ENCODE assay signal across 8 cellular contexts in the genomic region with DNA sequence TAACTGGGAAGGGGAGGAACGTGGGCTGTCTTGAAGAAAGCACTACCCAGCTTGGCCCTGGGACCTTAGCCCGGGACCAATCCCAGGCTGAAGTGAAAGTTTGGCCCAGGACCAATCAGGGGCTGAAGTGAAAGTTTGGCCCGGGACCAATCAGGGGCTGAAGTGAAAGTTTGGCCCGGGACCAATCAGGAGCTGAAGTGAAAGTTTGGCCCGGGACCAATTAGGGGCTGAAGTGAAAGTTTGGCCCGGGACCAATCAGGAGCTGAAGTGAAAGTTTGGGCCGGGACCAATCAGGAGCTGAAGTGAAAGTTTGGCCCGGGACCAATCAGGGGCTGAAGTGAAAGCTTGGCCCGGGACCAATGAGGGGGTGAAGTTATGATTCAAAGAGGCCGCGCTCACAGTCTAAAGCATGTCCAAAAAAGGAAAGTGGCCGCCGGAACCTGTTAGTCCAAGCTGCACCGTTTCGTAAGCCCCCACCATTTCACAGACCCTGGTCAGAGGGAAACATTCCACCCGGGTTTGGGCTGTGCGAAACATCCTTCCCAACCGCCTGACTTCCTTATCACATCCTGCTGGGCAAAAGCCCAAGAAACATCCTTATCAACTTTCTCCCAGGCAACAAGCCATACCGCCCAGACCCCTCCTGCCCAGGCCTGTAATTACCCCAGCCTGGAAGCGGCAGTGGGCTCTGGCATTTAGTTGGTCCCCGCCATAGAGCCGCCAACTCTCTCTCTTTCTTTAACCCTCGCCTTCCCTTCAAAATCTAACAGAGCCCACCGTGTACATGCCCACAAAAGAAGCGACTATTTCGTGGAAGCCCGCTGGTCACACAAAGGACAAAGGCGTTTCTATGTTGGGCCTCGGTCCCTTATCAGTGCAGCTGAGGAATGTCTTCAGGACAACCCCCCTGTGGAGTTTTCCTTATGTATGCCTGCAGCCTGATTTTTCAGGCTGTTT. TPM values are rescaled to one million over a fixed set of nuclear protein-coding genes. Genes with fewer than 3 reads are reported as not detected.
DNase-seq lines count a peak whose midpoint lies in the region; ATAC-seq and TF ChIP-seq lines count a peak whose summit lies in the region.

No MANE protein-coding gene starts in this region.

- POLR2A ChIA-PET in A673 (lab: Charles Lee; ENCODE audit: low non-redundant PET) = no interaction called here

- H3K4me3 ChIP-seq in A673 (ENCODE audit: low read depth, low read length, poor library complexity, severe bottlenecking) = peak overlapping the region; percentile 78
- H3K4me3 ChIP-seq in GM08714 (ENCODE audit: low read length) = peak overlapping the region; percentile 93

- H3K4me1 Mint-ChIP-seq in osteocyte (ENCODE audit: unreplicated experiment) = peaks cover 24% of the 10 kb centered on the region

- TF ChIP-seq CTCF in A673 (conservative IDR thresholded peaks at IDR 0.05; ENCODE audit: low read depth, low read length) = no peak
- TF ChIP-seq CTCF in osteocyte (IDR thresholded peaks at IDR 0.05) = no peak

- peak; percentile 50 to 59 for ATAC-seq in activated naive CD4-positive, alpha-beta T cell treated with anti-CD3 and anti-CD28 coated beads, Interleukin-2, amount 50 U/mL, for 72 hours
- no peak for ATAC-seq in GM19035 (IDR thresholded peaks at IDR 0.05; ENCODE audit: unreplicated experiment)

- H3K4me3 Mint-ChIP-seq in osteocyte (ENCODE audit: unreplicated experiment) = peak overlapping the region; percentile 92

- H3K9me3 ChIP-seq in A673 (ENCODE audit: low read depth, low read length, poor library complexity, severe bottlenecking) = peaks cover 43% of the 10 kb centered on the region

- H3K9me3 Mint-ChIP-seq in activated naive CD4-positive, alpha-beta T cell treated with anti-CD3 and anti-CD28 coated beads, Interleukin-2, amount 50 U/mL, for 72 hours = peaks cover 8 to 12% of the 10 kb centered on the region in 2 donors
- H3K9me3 Mint-ChIP-seq in osteocyte (ENCODE audit: unreplicated experiment) = peaks cover 10% of the 10 kb centered on the region

- peak; percentile 82 for DNase-seq in A673 (ENCODE audit: low spot score)
- DNase-seq in NCI-H446 (lab: John Stamatoyannopoulos, UW) = peak; percentile 55 to 69
- peak; percentile 54 to 78 for DNase-seq in activated naive CD4-positive, alpha-beta T cell treated with anti-CD3 and anti-CD28 coated beads, Interleukin-2, amount 50 U/mL, for 72 hours (ENCODE audit: low spot score in 2 of 2)
- peak; percentile 85 for DNase-seq in cardiac septum (ENCODE audit: low spot score)
- DNase-seq in osteocyte (ENCODE audit: extremely low spot score, unreplicated experiment) = no peak
- DNase-seq in effector CD4-positive, alpha-beta T cell = no peak

- H3K27ac ChIP-seq in A673 (ENCODE audit: low read depth, low read length, poor library complexity, severe bottlenecking) = peak overlapping the region; percentile 78

- no peaks in the 10 kb centered on the region for H3K27me3 ChIP-seq in A673 (replicated peaks; ENCODE audit: insufficient read depth, low read depth, low read length, poor library complexity)

- H3K36me3 Mint-ChIP-seq in activated naive CD4-positive, alpha-beta T cell treated with anti-CD3 and anti-CD28 coated beads, Interleukin-2, amount 50 U/mL, for 72 hours = peaks cover 42 to 73% of the 10 kb centered on the region in 2 donors
- peaks cover 11% of the 10 kb centered on the region for H3K36me3 Mint-ChIP-seq in osteocyte (ENCODE audit: unreplicated experiment)

- intact Hi-C loops in A673 (cut with micrococcal nuclease; ENCODE audit: unreplicated experiment) (no loop called here), cardiac septum (cut with DNase I) (loop anchor here (2.0 to 10.0 kb wide), 5 partner anchors 25 to 637 kb away; partner anchors contain the start of genes ZNF345, ZNF567 and ZNF790)

- CTCF ChIA-PET in A673 (lab: Charles Lee) = no interaction called here

- peaks cover 3% of the 10 kb centered on the region for H3K36me3 ChIP-seq in A673 (ENCODE audit: insufficient read depth, low read length, poor library complexity, severe bottlenecking)

- H3K4me1 ChIP-seq in A673 (ENCODE audit: insufficient read depth, low read length, poor library complexity, severe bottlenecking) = no peaks in the 10 kb centered on the region

- peak overlapping the region; percentile 90 to 97 for H3K27ac Mint-ChIP-seq in activated naive CD4-positive, alpha-beta T cell treated with anti-CD3 and anti-CD28 coated beads, Interleukin-2, amount 50 U/mL, for 72 hours
- H3K27ac Mint-ChIP-seq in osteocyte (ENCODE audit: unreplicated experiment) = peak overlapping the region; percentile 87

- H3K27me3 Mint-ChIP-seq in osteocyte (ENCODE audit: unreplicated experiment) = no peaks in the 10 kb centered on the region

- BruUV-seq in A673 (replicated peaks; lab: Mats Ljungman, UMichigan) = no TSS peak

RNA-seq across cellular contexts. Expression of gene ZNF850, which starts 1.1 kb away (rescaled TPM):
- total RNA-seq in A673 (2021) (11.8 and 14.7 TPM in 2 replicates), cardiac septum (3.3 TPM), osteocyte (2.8 and 3.6 TPM in 2 replicates)
- 10 to 100 TPM in 1 of 2 donors, 1 to 10 TPM in 1; 8.0 to 40.7 TPM for total RNA-seq in activated naive CD4-positive, alpha-beta T cell treated with anti-CD3 and anti-CD28 coated beads, Interleukin-2, amount 50 U/mL, for 72 hours

Comparison
In these comparisons a context has a peak if more than half of its experiments do, and no peak if none do; other contexts are left out.
1. DNase-seq: peak in A673 (single experiment), NCI-H446 (2 of 2), activated naive CD4-positive, alpha-beta T cell treated with anti-CD3 and anti-CD28 coated beads, Interleukin-2, amount 50 U/mL, for 72 hours (2 of 2) and cardiac septum (single experiment); none in osteocyte (single experiment) and effector CD4-positive, alpha-beta T cell (single experiment).